In genomic region chr10:117496616-117497028, GRCh38 we compare ENCODE assay signal across 8 cellular contexts. TPM values are rescaled to one million over a fixed set of nuclear protein-coding genes. Genes with fewer than 3 reads are reported as not detected.
DNase-seq lines count a peak whose midpoint lies in the region; ATAC-seq and TF ChIP-seq lines count a peak whose summit lies in the region.

No MANE protein-coding gene starts in this region.

- no peak overlapping the region for H3K23ac ChIP-seq in IMR-90 (ENCODE audit: low read depth, low read length)

- H2BK20ac ChIP-seq in IMR-90 (ENCODE audit: low read depth, low read length): no peak overlapping the region

- no peak overlapping the region for H3K9ac ChIP-seq in IMR-90 (ENCODE audit: low read depth, low read length)
- no peak overlapping the region for H3K9ac ChIP-seq in fibroblast of lung (ENCODE audit: insufficient read depth, low read length)

- H3K36me3 ChIP-seq in IMR-90 (ENCODE audit: control insufficient read depth, insufficient read depth, low read length): no peaks in the 10 kb centered on the region
- H3K36me3 ChIP-seq in Peyer's patch: no peaks in the 10 kb centered on the region
- H3K36me3 ChIP-seq in fibroblast of lung (ENCODE audit: control insufficient read depth, insufficient read depth, low read length): no peaks in the 10 kb centered on the region

- no peak overlapping the region for H3K56ac ChIP-seq in IMR-90 (ENCODE audit: extremely low read depth, insufficient read depth, low read length)

- TF ChIP-seq CTCF in IMR-90 (conservative IDR thresholded peaks at IDR 0.05; ENCODE audit: low read depth, low read length) (peak; percentile 97), Peyer's patch (IDR thresholded peaks at IDR 0.05) (peak; percentile 62 to 96 (median 93)), fibroblast of lung (conservative IDR thresholded peaks at IDR 0.05 in 1 of 2, IDR thresholded peaks at IDR 0.05 in 1 of 2; ENCODE audit: low read depth in 1 of 2, low read length in 2 of 2) (peak; percentile 91 to 92), nephron progenitor cell (IDR thresholded peaks at IDR 0.05) (peak; percentile 95)

- no peak overlapping the region for H3K4me3 ChIP-seq in IMR-90 (ENCODE audit: insufficient read depth, low read depth, low read length)
- no peak overlapping the region for H3K4me3 ChIP-seq in Peyer's patch
- no peak overlapping the region for H3K4me3 ChIP-seq in fibroblast of lung (replicated peaks in 1 of 4; ENCODE audit: control extremely low read depth in 1 of 4, insufficient read depth in 1 of 4, low read depth in 3 of 4, low read length in 4 of 4)

- H4K91ac ChIP-seq in IMR-90 (ENCODE audit: insufficient read depth, low read depth, low read length): no peak overlapping the region

- intact Hi-C loops in IMR-90 (cut with micrococcal nuclease): loop anchor here (1.0 to 5.0 kb wide), 7 partner anchors 610 to 1068 kb away; partner anchors contain the start of gene FAM204A

- no peaks in the 10 kb centered on the region for H3K9me1 ChIP-seq in IMR-90 (ENCODE audit: insufficient read depth, low read length)

- H3K9me3 Mint-ChIP-seq in nephron progenitor cell: peaks cover 21% of the 10 kb centered on the region

- H2BK5ac ChIP-seq in IMR-90 (ENCODE audit: low read depth, low read length, poor library complexity, severe bottlenecking): no peak overlapping the region

- H2BK15ac ChIP-seq in IMR-90 (ENCODE audit: low read depth, low read length): no peak overlapping the region

- dilution Hi-C loops in IMR-90 (cut with HindIII; ENCODE audit: low sequenced_read_pairs, unreplicated experiment): no loop called here

- no peak overlapping the region for H3K14ac ChIP-seq in IMR-90 (replicated peaks; ENCODE audit: low read depth, low read length)

- H4K20me1 ChIP-seq in IMR-90 (ENCODE audit: insufficient read depth, low read length) (no peaks in the 10 kb centered on the region; the same call in 1 of the 2 replicates), fibroblast of lung (ENCODE audit: control insufficient read depth, extremely low read depth, insufficient read depth, low read length) (no peaks in the 10 kb centered on the region)

- no peak overlapping the region for H4K8ac ChIP-seq in IMR-90 (ENCODE audit: low read depth in 2 of 2, low read length in 2 of 2)

- no peak overlapping the region for H3K18ac ChIP-seq in IMR-90 (ENCODE audit: low read depth, low read length)

- peak; percentile 78 for DNase-seq in D341Med (ENCODE audit: low spot score)
- DNase-seq in IMR-90: peak; percentile 72
- peak; percentile 22 to 87 (median 84) for DNase-seq in Peyer's patch
- DNase-seq in activated T-cell treated with anti-CD3 and anti-CD28 coated beads, Interleukin-2, amount 50 U/mL, for 48 hours: peak; percentile 82 to 83
- DNase-seq in fibroblast of lung (ENCODE audit: low read depth in 2 of 2): peak; percentile 70 to 71
- peak; percentile 87 for DNase-seq in nephron progenitor cell
- DNase-seq in stimulated activated naive CD4-positive, alpha-beta T cell (lab: John Stamatoyannopoulos, UW): peak; percentile 38 to 66 (median 52)

- H2AK9ac ChIP-seq in IMR-90 (replicated peaks; ENCODE audit: low read depth, low read length, poor library complexity): peak overlapping the region; percentile 68

- no peaks in the 10 kb centered on the region for H3K79me2 ChIP-seq in fibroblast of lung (ENCODE audit: control insufficient read depth, insufficient read depth, low read length)

- H2AFZ ChIP-seq in IMR-90 (replicated peaks; ENCODE audit: low read length, poor library complexity) (peak overlapping the region; percentile 64), fibroblast of lung (ENCODE audit: low read length) (no peak overlapping the region)

- peak; percentile 98 for TF ChIP-seq RAD21 in IMR-90 (IDR thresholded peaks at IDR 0.05; ENCODE audit: low read length)

- no peak overlapping the region for H2BK120ac ChIP-seq in IMR-90 (ENCODE audit: low read depth, low read length)

- no TSS peak for BruUV-seq in IMR-90 (replicated peaks; lab: Mats Ljungman, UMichigan)

- H3K4me2 ChIP-seq in IMR-90 (ENCODE audit: low read depth, low read length) (no peak overlapping the region), fibroblast of lung (ENCODE audit: extremely low read depth, insufficient read depth, low read length) (no peak overlapping the region)

- TF ChIP-seq POLR2A in IMR-90 (IDR thresholded peaks at IDR 0.05; ENCODE audit: low read depth, low read length): no peak
- no peak for TF ChIP-seq POLR2A in Peyer's patch (IDR thresholded peaks at IDR 0.05)

- WGBS in IMR-90 (ENCODE audit: extremely low coverage in 2 of 2, insufficient read length in 1 of 2), 2 experiments: 8% methylated on average over 8 of the region's 17 CpGs; no CpG with 5 or more reads in 1 of the 2 experiments

- no peak overlapping the region for H3K4ac ChIP-seq in IMR-90 (ENCODE audit: low read depth, low read length)

- H2AK5ac ChIP-seq in IMR-90 (ENCODE audit: low read depth, low read length): no peak overlapping the region

- peaks cover 50% of the 10 kb centered on the region for H3K27me3 Mint-ChIP-seq in nephron progenitor cell (ENCODE audit: low read depth, poor library complexity)

- H3K4me1 Mint-ChIP-seq in nephron progenitor cell: peaks cover 5% of the 10 kb centered on the region

- no peaks in the 10 kb centered on the region for H3K79me1 ChIP-seq in IMR-90 (ENCODE audit: low read depth in 1 of 2, low read length in 2 of 2)

- no peak overlapping the region for H4K5ac ChIP-seq in IMR-90 (ENCODE audit: low read depth, low read length)

- H3K27ac Mint-ChIP-seq in nephron progenitor cell: no peak overlapping the region

- H3K36me3 Mint-ChIP-seq in nephron progenitor cell (ENCODE audit: low read depth): no peaks in the 10 kb centered on the region

- no peaks in the 10 kb centered on the region for H3K4me1 ChIP-seq in IMR-90 (ENCODE audit: control insufficient read depth, insufficient read depth, low read length)
- no peaks in the 10 kb centered on the region for H3K4me1 ChIP-seq in Peyer's patch
- H3K4me1 ChIP-seq in fibroblast of lung (ENCODE audit: control insufficient read depth, extremely low read depth, insufficient read depth, low read length): no peaks in the 10 kb centered on the region

- H3K9me3 ChIP-seq in IMR-90 (ENCODE audit: control insufficient read depth, insufficient read depth, low read length): no peaks in the 10 kb centered on the region
- H3K9me3 ChIP-seq in Peyer's patch: no peaks in the 10 kb centered on the region
- no peaks in the 10 kb centered on the region for H3K9me3 ChIP-seq in fibroblast of lung (ENCODE audit: control insufficient read depth, insufficient read depth, low read depth, low read length)

- no peak overlapping the region for H3K27ac ChIP-seq in IMR-90 (ENCODE audit: insufficient read depth, low read length)
- no peak overlapping the region for H3K27ac ChIP-seq in Peyer's patch
- no peak overlapping the region for H3K27ac ChIP-seq in fibroblast of lung (ENCODE audit: insufficient read depth, low read length)

- POLR2A ChIA-PET in IMR-90 (lab: Charles Lee; ENCODE audit: unreplicated experiment): no interaction called here

- CTCF ChIA-PET in IMR-90 (lab: Yijun Ruan, JAX): interaction anchor here (0.6 to 2.5 kb wide), 15 partner anchors 244 to 1068 kb away, joined by 3 to 16 read pairs (median 3); no protein-coding TSS in a partner anchor

- in situ Hi-C loops in IMR-90 (cut with MboI; ENCODE audit: low sequenced_read_pairs): loop anchor here (5.0 to 10.0 kb wide), 2 partner anchors 746 to 958 kb away; no protein-coding TSS in a partner anchor

- ATAC-seq in GM21526 (IDR thresholded peaks at IDR 0.05; ENCODE audit: low FRiP score, unreplicated experiment) (peak; percentile 91), IMR-90 (ENCODE audit: low read depth) (peak; percentile 98)

- H3K4me3 Mint-ChIP-seq in nephron progenitor cell: no peak overlapping the region

- H3K27me3 ChIP-seq in IMR-90 (ENCODE audit: control insufficient read depth, insufficient read depth, low read length) (no peaks in the 10 kb centered on the region), Peyer's patch (no peaks in the 10 kb centered on the region), fibroblast of lung (ENCODE audit: control insufficient read depth, insufficient read depth, low read length) (no peaks in the 10 kb centered on the region)

TF ChIP-seq in IMR-90, 13 proteins besides CTCF, POLR2A, EP300 and RAD21:
- 0 out of 2 replicates have a peak, but pooled peaks have one; percentile 6 for TF ChIP-seq MAFK (IDR thresholded peaks at IDR 0.05; ENCODE audit: low read depth, low read length)
- TF ChIP-seq FOS (IDR thresholded peaks at IDR 0.05; ENCODE audit: low read depth, low read length): no peak
- 0 out of 2 replicates have a peak, but pooled peaks have one; percentile 21 for TF ChIP-seq MAZ (IDR thresholded peaks at IDR 0.05; ENCODE audit: borderline replicate concordance, low read depth, low read length)
- peak; percentile 95 for TF ChIP-seq SMC3 (IDR thresholded peaks at IDR 0.05; ENCODE audit: low read depth, low read length)

RNA-seq across cellular contexts. Expression of gene EMX2, which starts 45.9 kb away (rescaled TPM):
- total RNA-seq in IMR-90 (2012; rRNA removed): not detected in 2 replicates
- not detected in 2 replicates for polyA plus RNA-seq in IMR-90 (2012; rRNA removed)
- not detected in 2 replicates for polyA plus RNA-seq in IMR-90 (2012; cell fraction: cytosol; rRNA removed)
- polyA plus RNA-seq in IMR-90 (2012; cell fraction: nucleus; rRNA removed; ENCODE audit: low replicate concordance): not detected in 2 replicates
- not detected for total RNA-seq in Peyer's patch
- total RNA-seq in fibroblast of lung: not detected in 2 replicates
- polyA plus RNA-seq in fibroblast of lung: not detected in 2 replicates
- not detected in 2 replicates for polyA plus RNA-seq in fibroblast of lung (2012)
- polyA minus RNA-seq in fibroblast of lung (ENCODE audit: low replicate concordance): not detected in 2 replicates
